18 cellular contexts compared by ENCODE assay signal in genomic region chr17:40180694-40181093, GRCh38. TPM values are rescaled to one million over a fixed set of nuclear protein-coding genes. Genes with fewer than 3 reads are reported as not detected.
DNase-seq lines count a peak whose midpoint lies in the region; ATAC-seq and TF ChIP-seq lines count a peak whose summit lies in the region.
"Had no signal": no experiment of that assay in that cellular context is flagged by ENCODE, and none has a peak within 500 bp of the region (broad histone marks: within the 10 kb centered on the region; RNA-seq: fewer than 3 reads in every experiment).

No MANE protein-coding gene starts in this region.

- no peak for TF ChIP-seq CTCF in chondrocyte (IDR thresholded peaks at IDR 0.05)
- no peak for TF ChIP-seq CTCF in mucosa of descending colon (IDR thresholded peaks at IDR 0.05)
- no peak for TF ChIP-seq CTCF in type B pancreatic cell (conservative IDR thresholded peaks at IDR 0.05)
- TF ChIP-seq CTCF in omental fat pad (IDR thresholded peaks at IDR 0.05): no peak

- peaks cover 40% of the 10 kb centered on the region for H3K4me1 ChIP-seq in mucosa of descending colon (ENCODE audit: low read depth)

- no peaks in the 10 kb centered on the region for H3K9me3 ChIP-seq in mucosa of descending colon
- H3K9me3 ChIP-seq: lower lobe of right lung had no signal

- peaks cover 3% of the 10 kb centered on the region for H3K36me3 Mint-ChIP-seq in chondrocyte (ENCODE audit: low read depth)
- H3K36me3 Mint-ChIP-seq in type B pancreatic cell: peaks cover 6% of the 10 kb centered on the region

- H3K9me3 Mint-ChIP-seq in chondrocyte (ENCODE audit: low read depth): no peaks in the 10 kb centered on the region
- H3K9me3 Mint-ChIP-seq in type B pancreatic cell: no peaks in the 10 kb centered on the region
- H3K9me3 Mint-ChIP-seq: activated CD4-positive, alpha-beta memory T cell treated with anti-CD3 and anti-CD28 coated beads for 36 hours; activated T-helper 17 cell treated with anti-CD3 and anti-CD28 coated beads, Interleukin-2, amount 50 U/mL, for 72 hours had no signal

- H3K4me3 Mint-ChIP-seq in chondrocyte (ENCODE audit: unreplicated experiment) (no peak overlapping the region), type B pancreatic cell (peak overlapping the region; percentile 35)
- H3K4me3 Mint-ChIP-seq: activated CD4-positive, alpha-beta memory T cell treated with anti-CD3 and anti-CD28 coated beads for 36 hours; activated T-helper 17 cell treated with anti-CD3 and anti-CD28 coated beads, Interleukin-2, amount 50 U/mL, for 72 hours; CD14-positive monocyte had no signal

- H3K36me3 ChIP-seq in mucosa of descending colon (ENCODE audit: low read depth): no peaks in the 10 kb centered on the region

- intact Hi-C loops in mucosa of descending colon (cut with DNase I, micrococcal nuclease): no loop called here

- ATAC-seq in mucosa of descending colon (peak; percentile 70), omental fat pad (ENCODE audit: low FRiP score) (no peak)
- ATAC-seq: activated T-helper 17 cell treated with anti-CD3 and anti-CD28 coated beads, Interleukin-2, amount 50 U/mL, for 72 hours; K562 had no signal

- H3K4me1 Mint-ChIP-seq in chondrocyte (ENCODE audit: low read depth): peaks cover 21% of the 10 kb centered on the region
- peaks cover 25% of the 10 kb centered on the region for H3K4me1 Mint-ChIP-seq in type B pancreatic cell (ENCODE audit: unreplicated experiment)

- DNase-seq in LoVo (ENCODE audit: low spot score) (peak; percentile 25), chondrocyte (ENCODE audit: low spot score) (no peak), mucosa of descending colon (peak; percentile 94 to 95 (median 94)), type B pancreatic cell (ENCODE audit: extremely low spot score, unreplicated experiment) (no peak), ecto neural progenitor cell (ENCODE audit: low spot score) (no peak), T1000 (lab: John Stamatoyannopoulos, UW) (no peak), omental fat pad (ENCODE audit: low spot score) (no peak)
- DNase-seq: activated CD4-positive, alpha-beta memory T cell treated with anti-CD3 and anti-CD28 coated beads for 36 hours; amygdala; DMS79; hippocampal formation; lower lobe of right lung; NCI-H1105 treated with DMSO at 0.1 percent for 48 hours; NCI-H345; stimulated activated naive CD4-positive, alpha-beta T cell had no signal

- H3K27me3 Mint-ChIP-seq in chondrocyte (ENCODE audit: low read depth) (no peaks in the 10 kb centered on the region), type B pancreatic cell (peaks cover 3% of the 10 kb centered on the region)
- H3K27me3 Mint-ChIP-seq: activated CD4-positive, alpha-beta memory T cell treated with anti-CD3 and anti-CD28 coated beads for 36 hours; activated T-helper 17 cell treated with anti-CD3 and anti-CD28 coated beads, Interleukin-2, amount 50 U/mL, for 72 hours had no signal

- H3K4me3 ChIP-seq in mucosa of descending colon: no peak overlapping the region
- H3K4me3 ChIP-seq: K562, lower lobe of right lung had no signal

- H3K27ac Mint-ChIP-seq in chondrocyte (ENCODE audit: unreplicated experiment) (peak overlapping the region; percentile 77), type B pancreatic cell (no peak overlapping the region)
- H3K27ac Mint-ChIP-seq: activated CD4-positive, alpha-beta memory T cell treated with anti-CD3 and anti-CD28 coated beads for 36 hours; activated T-helper 17 cell treated with anti-CD3 and anti-CD28 coated beads, Interleukin-2, amount 50 U/mL, for 72 hours; CD14-positive monocyte had no signal

RNA-seq across cellular contexts. Expression of gene RAPGEFL1, which starts 3.4 kb away (rescaled TPM):
- total RNA-seq in chondrocyte (3.6 to 5.5 TPM (median 3.9 TPM) in 3 replicates), mucosa of descending colon (100 to 1,000 TPM in 2 of 3 donors, 10 to 100 TPM in 1; 76.8 to 177 (median 147) TPM), type B pancreatic cell (ENCODE audit: low replicate concordance) (9.9 and 18.6 TPM in 2 replicates), omental fat pad (10 to 100 TPM in 1 of 4 donors, 1 to 10 TPM in 3; 3.0 to 16.1 (median 4.4) TPM)

RNA-seq across cellular contexts. Expression of gene WIPF2, which starts 38.4 kb away (rescaled TPM):
- 25.9 to 28.3 TPM (median 28.1 TPM) in 3 replicates for total RNA-seq in chondrocyte
- total RNA-seq in mucosa of descending colon: 10 to 100 TPM; 41.4 to 56.2 (median 42.8) TPM
- total RNA-seq in type B pancreatic cell (ENCODE audit: low replicate concordance): 27.2 and 35.3 TPM in 2 replicates
- total RNA-seq in omental fat pad: 10 to 100 TPM; 10.1 to 12.9 (median 10.8) TPM

RNA-seq across cellular contexts. Expression of gene CASC3, which starts 40.4 kb away (rescaled TPM):
- 70.2 to 78.3 TPM (median 70.6 TPM) in 3 replicates for total RNA-seq in chondrocyte
- total RNA-seq in mucosa of descending colon: 100 to 1,000 TPM in 1 of 3 donors, 10 to 100 TPM in 2; 62.2 to 134 (median 63.0) TPM
- total RNA-seq in type B pancreatic cell (ENCODE audit: low replicate concordance): 63.0 and 101 TPM in 2 replicates
- total RNA-seq in omental fat pad: 10 to 100 TPM; 36.6 to 77.6 (median 51.1) TPM

RNA-seq across cellular contexts. Expression of gene MSL1, which starts 58.9 kb away (rescaled TPM):
- total RNA-seq in chondrocyte: 86.8 to 103 TPM (median 96.2 TPM) in 3 replicates
- total RNA-seq in mucosa of descending colon: 10 to 100 TPM; 83.7 to 100.0 (median 85.3) TPM
- total RNA-seq in type B pancreatic cell (ENCODE audit: low replicate concordance): 86.3 and 128 TPM in 2 replicates
- total RNA-seq in omental fat pad: 100 to 1,000 TPM in 1 of 4 donors, 10 to 100 TPM in 3; 50.2 to 139 (median 61.9) TPM

Comparison
In these comparisons a context has a peak if more than half of its experiments do, and no peak if none do; other contexts are left out.
1. DNase-seq: peak in LoVo (single experiment) and mucosa of descending colon (3 of 3); none in chondrocyte (single experiment), type B pancreatic cell (single experiment), ecto neural progenitor cell (single experiment), T1000 (single experiment) and omental fat pad (single experiment).